Comparison of ENCODE assay signal across 7 cellular contexts in genomic region chr2:21317131-21317530, GRCh38.
DNase-seq lines count a peak whose midpoint lies in the region; ATAC-seq and TF ChIP-seq lines count a peak whose summit lies in the region.

No MANE protein-coding gene starts in this region.

- H3K9me3 Mint-ChIP-seq in endodermal cell = no peaks in the 10 kb centered on the region

- H3K27ac ChIP-seq in Peyer's patch = no peak overlapping the region
- no peak overlapping the region for H3K27ac ChIP-seq in endodermal cell (ENCODE audit: low read depth, low read length)

- H3K36me3 ChIP-seq in Peyer's patch = no peaks in the 10 kb centered on the region
- H3K36me3 ChIP-seq in endodermal cell (ENCODE audit: control insufficient read depth, insufficient read depth, low read length) = no peaks in the 10 kb centered on the region

- no peak overlapping the region for H3K9ac ChIP-seq in endodermal cell (ENCODE audit: extremely low read depth, low read length, poor library complexity, severe bottlenecking)

- TF ChIP-seq CTCF in Peyer's patch (IDR thresholded peaks at IDR 0.05) (peak in 4 of 6 experiments; percentile 60 to 75 (median 74)), endodermal cell (conservative IDR thresholded peaks at IDR 0.05) (peak; percentile 91)

- no peaks in the 10 kb centered on the region for H3K9me3 ChIP-seq in Peyer's patch
- H3K9me3 ChIP-seq in endodermal cell (ENCODE audit: control insufficient read depth, low read length) = no peaks in the 10 kb centered on the region

- H3K4me3 ChIP-seq in Peyer's patch (no peak overlapping the region), endodermal cell (ENCODE audit: low read length) (no peak overlapping the region)

- no peaks in the 10 kb centered on the region for H3K36me3 Mint-ChIP-seq in endodermal cell (ENCODE audit: low read depth)

- H3K27me3 ChIP-seq in Peyer's patch (no peaks in the 10 kb centered on the region), endodermal cell (ENCODE audit: control insufficient read depth, insufficient read depth, low read length, poor library complexity, severe bottlenecking) (no peaks in the 10 kb centered on the region)

- WGBS in endodermal cell (ENCODE audit: insufficient coverage in 1 of 2, insufficient read length in 1 of 2), 2 experiments = 31 to 37% methylated on average over 7 to 10 of the region's 10 CpGs

- no peaks in the 10 kb centered on the region for H3K27me3 Mint-ChIP-seq in endodermal cell (ENCODE audit: insufficient read depth)

- no peak for TF ChIP-seq POLR2A in Peyer's patch (IDR thresholded peaks at IDR 0.05)

- ATAC-seq in GM18870 (IDR thresholded peaks at IDR 0.05; ENCODE audit: unreplicated experiment) (peak; percentile 74), HG03175 (IDR thresholded peaks at IDR 0.05; ENCODE audit: unreplicated experiment) (peak; percentile 79)

- no peak overlapping the region for H3K27ac Mint-ChIP-seq in endodermal cell

- H3K4me1 Mint-ChIP-seq in endodermal cell = peaks cover 23% of the 10 kb centered on the region

- H3K4me3 Mint-ChIP-seq in endodermal cell = no peak overlapping the region

- DNase-seq in Daoy (ENCODE audit: low read depth) (peak; percentile 41), Peyer's patch (peak in 1 of 3 donors; percentile 78), endodermal cell (peak; percentile 81), middle frontal gyrus (ENCODE audit: extremely low spot score, low spot score) (peak; percentile 47), HPDE6-E6E7 (ENCODE audit: extremely low spot score) (no peak)

- H3K4me1 ChIP-seq in Peyer's patch (no peaks in the 10 kb centered on the region), endodermal cell (ENCODE audit: control insufficient read depth, insufficient read depth, low read length) (peaks cover 6% of the 10 kb centered on the region)
